22 cellular contexts compared by ENCODE assay signal in genomic region chr9:119273984-119274665, GRCh38.
A peak's percentile ranks its signal among the peaks of the same experiment; 100 is the strongest.
DNase-seq lines count a peak whose midpoint lies in the region; ATAC-seq and TF ChIP-seq lines count a peak whose summit lies in the region.
"Had no signal": no experiment of that assay in that cellular context is flagged by ENCODE, and none has a peak within 500 bp of the region (broad histone marks: within the 10 kb centered on the region; RNA-seq: fewer than 3 reads in every experiment).

No MANE protein-coding gene starts in this region.

- CTCF ChIA-PET in MCF 10A (lab: Yijun Ruan, JAX) = no interaction called here

- no peak for TF ChIP-seq CTCF in MCF 10A (IDR thresholded peaks at IDR 0.05; ENCODE audit: unreplicated experiment)

- DNase-seq in NCI-H82 (lab: John Stamatoyannopoulos, UW) = peak; percentile 11
- DNase-seq in NCI-H82 treated with DMSO at 0.1 percent for 48 hours (lab: John Stamatoyannopoulos, UW; ENCODE audit: unreplicated experiment) = no peak
- DNase-seq in MCF 10A (ENCODE audit: unreplicated experiment) = peak; percentile 50
- DNase-seq in iris pigment epithelial cell (ENCODE audit: low read depth) = peak; percentile 3
- DNase-seq in activated gamma-delta T cell treated with Interleukin-2 at 50 U/mL for 16 hours = no peak
- no peak for DNase-seq in DMS79 treated with DMSO at 0.1 percent for 48 hours (lab: John Stamatoyannopoulos, UW)
- DNase-seq: activated CD8-positive, alpha-beta T cell treated with anti-CD3 and anti-CD28 coated beads, Interleukin-2, amount 10 ng/mL, durations not matched to agents 7 days and 5 days; activated naive CD8-positive, alpha-beta T cell treated with anti-CD3 and anti-CD28 coated beads for 36 hours; activated T-cell treated with anti-CD3 and anti-CD28 coated beads, Interleukin-2, amount 50 U/mL, for 72 hours; GDM1; IMR-90; MM.1S; NCI-H1694 treated with DMSO at 0.1 percent for 48 hours; NCI-H526; T-helper 2 cell had no signal

- no peaks in the 10 kb centered on the region for H3K36me3 ChIP-seq in skeletal muscle tissue (ENCODE audit: control insufficient read depth in 3 of 3, insufficient read depth in 3 of 3, low read length in 3 of 3)
- H3K36me3 ChIP-seq: BLaER1 had no signal

- H3K4me3 ChIP-seq in skeletal muscle tissue (ENCODE audit: low read length in 3 of 3) = no peak overlapping the region
- H3K4me3 ChIP-seq: BLaER1, GM12878 had no signal

- H3K36me3 Mint-ChIP-seq in MCF 10A (ENCODE audit: insufficient read depth, unreplicated experiment) = no peaks in the 10 kb centered on the region
- H3K36me3 Mint-ChIP-seq: activated naive CD8-positive, alpha-beta T cell treated with anti-CD3 and anti-CD28 coated beads for 36 hours; mesothelial cell of epicardium; type B pancreatic cell; WTC11 had no signal

- no peak overlapping the region for H3K9ac ChIP-seq in skeletal muscle tissue (ENCODE audit: low read depth in 1 of 3, low read length in 3 of 3)
- H3K9ac ChIP-seq: BLaER1 had no signal

- no peaks in the 10 kb centered on the region for H3K27me3 ChIP-seq in skeletal muscle tissue (ENCODE audit: control insufficient read depth in 3 of 3, insufficient read depth in 3 of 3, low read length in 3 of 3)
- H3K27me3 ChIP-seq: BLaER1 had no signal

- POLR2A ChIA-PET in MCF 10A (lab: Yijun Ruan, JAX) = no interaction called here

- ATAC-seq in GM18861 (IDR thresholded peaks at IDR 0.05; ENCODE audit: unreplicated experiment) = no peak
- ATAC-seq: activated CD8-positive, alpha-beta T cell treated with anti-CD3 and anti-CD28 coated beads, Interleukin-2, amount 10 ng/mL, durations not matched to agents 7 days and 5 days; activated T-cell treated with anti-CD3 and anti-CD28 coated beads, Interleukin-2, amount 50 U/mL, for 72 hours; GM12878 had no signal

- H3K27ac Mint-ChIP-seq in MCF 10A (ENCODE audit: low read depth, unreplicated experiment) = no peak overlapping the region
- H3K27ac Mint-ChIP-seq: activated CD8-positive, alpha-beta T cell treated with anti-CD3 and anti-CD28 coated beads, Interleukin-2, amount 10 ng/mL, durations not matched to agents 7 days and 5 days; activated naive CD8-positive, alpha-beta T cell treated with anti-CD3 and anti-CD28 coated beads for 36 hours; activated T-cell treated with anti-CD3 and anti-CD28 coated beads, Interleukin-2, amount 50 U/mL, for 72 hours; mesothelial cell of epicardium; type B pancreatic cell had no signal

- peaks cover 39% of the 10 kb centered on the region for H3K9me3 Mint-ChIP-seq in MCF 10A (ENCODE audit: unreplicated experiment)
- H3K9me3 Mint-ChIP-seq: activated naive CD8-positive, alpha-beta T cell treated with anti-CD3 and anti-CD28 coated beads for 36 hours; mesothelial cell of epicardium; type B pancreatic cell; WTC11 had no signal

- H3K9me3 ChIP-seq in skeletal muscle tissue (ENCODE audit: control insufficient read depth in 3 of 3, low read length in 3 of 3) = no peaks in the 10 kb centered on the region
- H3K9me3 ChIP-seq: BLaER1 had no signal

- peaks cover 3 to 11% (median 6%) of the 10 kb centered on the region in 3 donors for H3K4me1 ChIP-seq in skeletal muscle tissue (ENCODE audit: control insufficient read depth in 3 of 3, insufficient read depth in 3 of 3, low read length in 3 of 3)

- intact Hi-C loops in MCF 10A (cut with micrococcal nuclease) = no loop called here

- H3K27ac ChIP-seq in skeletal muscle tissue (ENCODE audit: low read depth, low read length) = peak overlapping the region; percentile 32
- H3K27ac ChIP-seq: BLaER1 had no signal

- H3K4me3 Mint-ChIP-seq in MCF 10A (ENCODE audit: unreplicated experiment) = no peak overlapping the region
- H3K4me3 Mint-ChIP-seq: activated CD8-positive, alpha-beta T cell treated with anti-CD3 and anti-CD28 coated beads, Interleukin-2, amount 10 ng/mL, durations not matched to agents 7 days and 5 days; activated naive CD8-positive, alpha-beta T cell treated with anti-CD3 and anti-CD28 coated beads for 36 hours; activated T-cell treated with anti-CD3 and anti-CD28 coated beads, Interleukin-2, amount 50 U/mL, for 72 hours; mesothelial cell of epicardium; type B pancreatic cell; WTC11 had no signal

- H3K27me3 Mint-ChIP-seq in MCF 10A (ENCODE audit: insufficient read depth, unreplicated experiment) = no peaks in the 10 kb centered on the region

- BruUV-seq in MCF 10A (replicated peaks; lab: Mats Ljungman, UMichigan) = no TSS peak

- no peaks in the 10 kb centered on the region for H3K4me1 Mint-ChIP-seq in MCF 10A (ENCODE audit: insufficient read depth, unreplicated experiment)
- H3K4me1 Mint-ChIP-seq: activated naive CD8-positive, alpha-beta T cell treated with anti-CD3 and anti-CD28 coated beads for 36 hours had no signal

Comparison
In these comparisons a context has a peak if more than half of its experiments do, and no peak if none do; other contexts are left out.
1. DNase-seq: peak in NCI-H82 (single experiment), MCF 10A (single experiment) and iris pigment epithelial cell (single experiment); none in NCI-H82 treated with DMSO at 0.1 percent for 48 hours (single experiment), activated gamma-delta T cell treated with Interleukin-2 at 50 U/mL for 16 hours (single experiment) and DMS79 treated with DMSO at 0.1 percent for 48 hours (single experiment).